18 cellular contexts compared by ENCODE assay signal in the genomic region with DNA sequence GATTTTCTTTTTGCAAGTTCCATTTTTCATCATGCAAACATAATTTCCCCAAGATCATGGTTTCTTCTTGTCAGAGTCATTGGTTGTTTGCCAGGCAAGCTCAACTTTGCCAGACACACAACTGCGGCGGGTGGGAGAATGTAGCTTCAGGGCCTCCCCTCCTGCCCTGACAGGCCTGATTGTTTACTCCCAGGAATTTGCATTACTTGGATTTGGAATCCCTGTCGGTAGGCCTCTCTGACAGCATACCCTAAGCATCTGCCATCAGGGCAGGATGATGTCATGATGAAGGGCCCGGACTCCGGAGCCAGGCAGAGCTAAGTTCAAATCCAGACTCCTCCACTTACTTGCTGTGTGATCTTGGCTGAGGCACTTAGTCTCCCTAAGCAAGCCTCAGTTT. TPM values are rescaled to one million over a fixed set of nuclear protein-coding genes. Genes with fewer than 3 reads are reported as not detected.
DNase-seq lines count a peak whose midpoint lies in the region; ATAC-seq and TF ChIP-seq lines count a peak whose summit lies in the region.
"Had no signal": no experiment of that assay in that cellular context is flagged by ENCODE, and none has a peak within 500 bp of the region (broad histone marks: within the 10 kb centered on the region; RNA-seq: fewer than 3 reads in every experiment).

No MANE protein-coding gene starts in this region.

- no peak overlapping the region for H2BK15ac ChIP-seq in mesendoderm (replicated peaks; ENCODE audit: low read depth)

- no peaks in the 10 kb centered on the region for H3K36me3 ChIP-seq in mesendoderm (ENCODE audit: control insufficient read depth, insufficient read depth, low read length)
- H3K36me3 ChIP-seq in tibial nerve, result no peaks in the 10 kb centered on the region
- H3K36me3 ChIP-seq: BLaER1 treated with 17β-estradiol and CSF1 and Interleukin-3, amounts not matched to agents 10 nM and 100 nM had no signal

- DNase-seq in AG20443 (ENCODE audit: low spot score) (peak; percentile 76), NCI-H226 (peak; percentile 91), dedifferentiated amniotic fluid mesenchymal stem cell (ENCODE audit: extremely low spot score) (peak; percentile 81), mesendoderm (peak; percentile 87), tibial nerve (ENCODE audit: low spot score in 2 of 2) (no peak), NOMO-1 treated with DMSO at 0.1 percent for 48 hours (lab: John Stamatoyannopoulos, UW; ENCODE audit: unreplicated experiment) (no peak)
- DNase-seq: activated CD4-positive, alpha-beta T cell treated with anti-CD3 and anti-CD28 coated beads for 48 hours; activated T-cell treated with anti-CD3 and anti-CD28 coated beads, Interleukin-2, amount 50 U/mL, for 48 hours; aorta; effector memory CD4-positive, alpha-beta T cell; GDM1; Karpas-422; NCI-H2107; stimulated activated CD8-positive, alpha-beta memory T cell treated with anti-CD3 and anti-CD28 coated beads, Interleukin-4, amount 100 ng/mL, for 48 hours had no signal

- H2AK5ac ChIP-seq in mesendoderm (ENCODE audit: low read length), result no peak overlapping the region

- H2BK5ac ChIP-seq in mesendoderm (ENCODE audit: low read length), result no peak overlapping the region

- no peak for TF ChIP-seq CTCF in tibial nerve (IDR thresholded peaks at IDR 0.05)

- H3K4me1 ChIP-seq in mesendoderm (ENCODE audit: control insufficient read depth, low read depth, low read length) (no peaks in the 10 kb centered on the region), tibial nerve (peaks cover 0 to 6% (median 2%) of the 10 kb centered on the region in 4 donors)
- H3K4me1 ChIP-seq: parathyroid adenoma had no signal

- TF ChIP-seq EP300 in tibial nerve (IDR thresholded peaks at IDR 0.05), result no peak

- H3K9ac ChIP-seq in mesendoderm (ENCODE audit: low read length), result no peak overlapping the region
- H3K9ac ChIP-seq: BLaER1 treated with 17β-estradiol and CSF1 and Interleukin-3, amounts not matched to agents 10 nM and 100 nM; parathyroid adenoma had no signal

- H4K5ac ChIP-seq in mesendoderm (ENCODE audit: low read length), result no peak overlapping the region

- no peak overlapping the region for H4K8ac ChIP-seq in mesendoderm (ENCODE audit: low read depth, low read length)

- H3K79me2 ChIP-seq in mesendoderm (ENCODE audit: control insufficient read depth, insufficient read depth, low read length), result no peaks in the 10 kb centered on the region
- H3K79me2 ChIP-seq: parathyroid adenoma had no signal

- H3K56ac ChIP-seq in mesendoderm (ENCODE audit: low read length), result no peak overlapping the region

- H3K4me3 ChIP-seq in mesendoderm (ENCODE audit: low read length) (no peak overlapping the region), tibial nerve (no peak overlapping the region)
- H3K4me3 ChIP-seq: BLaER1 treated with 17β-estradiol and CSF1 and Interleukin-3, amounts not matched to agents 10 nM and 100 nM had no signal

- no peak overlapping the region for H3K23ac ChIP-seq in mesendoderm (ENCODE audit: low read length)

- TF ChIP-seq POLR2A in tibial nerve (IDR thresholded peaks at IDR 0.05), result no peak

- ATAC-seq in GM18909 (IDR thresholded peaks at IDR 0.05; ENCODE audit: poor library complexity, unreplicated experiment) (no peak), GM21367 (IDR thresholded peaks at IDR 0.05; ENCODE audit: unreplicated experiment) (no peak)

- no peaks in the 10 kb centered on the region for H3K27me3 ChIP-seq in mesendoderm (ENCODE audit: insufficient read depth, low read length, poor library complexity)
- no peaks in the 10 kb centered on the region for H3K27me3 ChIP-seq in tibial nerve
- H3K27me3 ChIP-seq: BLaER1 treated with 17β-estradiol and CSF1 and Interleukin-3, amounts not matched to agents 10 nM and 100 nM had no signal

- H3K79me1 ChIP-seq in mesendoderm (ENCODE audit: low read length), result no peaks in the 10 kb centered on the region

- no peak overlapping the region for H3K18ac ChIP-seq in mesendoderm (ENCODE audit: low read length)

- H2BK120ac ChIP-seq in mesendoderm (ENCODE audit: low read depth, low read length), result no peak overlapping the region

- no peak overlapping the region for H3K4me2 ChIP-seq in mesendoderm (ENCODE audit: low read length)
- H3K4me2 ChIP-seq: BLaER1 treated with 17β-estradiol and CSF1 and Interleukin-3, amounts not matched to agents 10 nM and 100 nM had no signal

- no peak overlapping the region for H3K4ac ChIP-seq in mesendoderm (ENCODE audit: low read depth, low read length)

- H3K27ac ChIP-seq in mesendoderm (ENCODE audit: low read depth, low read length) (no peak overlapping the region), tibial nerve (no peak overlapping the region)
- H3K27ac ChIP-seq: BLaER1 treated with 17β-estradiol and CSF1 and Interleukin-3, amounts not matched to agents 10 nM and 100 nM; parathyroid adenoma had no signal

- H3K9me3 ChIP-seq in tibial nerve, result no peaks in the 10 kb centered on the region
- H3K9me3 ChIP-seq: BLaER1 treated with 17β-estradiol and CSF1 and Interleukin-3, amounts not matched to agents 10 nM and 100 nM had no signal

- no CpG with 5 or more reads among the region's 5 CpGs for WGBS in mesendoderm (ENCODE audit: extremely low coverage, insufficient coverage, low lambda C conversion rate)
- 34 to 60% methylated on average over 3 of the region's 5 CpGs for WGBS in tibial nerve, 2 donors

RNA-seq across cellular contexts. Expression of a gene that starts 15.0 kb away (rescaled TPM):
- polyA plus RNA-seq in mesendoderm (2013, experiment 1 of 2), result 4,258 TPM
- polyA plus RNA-seq in mesendoderm (2013, experiment 2 of 2), result 4,342 TPM
- 1,000 to 10,000 TPM; 2,328 to 3,623 (median 2,710) TPM for total RNA-seq in tibial nerve

RNA-seq across cellular contexts. Expression of a gene that starts 21.8 kb away (rescaled TPM):
- polyA plus RNA-seq in mesendoderm (2013, experiment 1 of 2), result 61.0 TPM
- polyA plus RNA-seq in mesendoderm (2013, experiment 2 of 2), result 63.7 TPM
- total RNA-seq in tibial nerve, result 1,000 to 10,000 TPM in 1 of 4 donors, 100 to 1,000 TPM in 3; 309 to 1,049 (median 557) TPM

Comparison
In these comparisons a context has a peak if more than half of its experiments do, and no peak if none do; other contexts are left out.
1. DNase-seq: peak in AG20443 (single experiment), NCI-H226 (single experiment), dedifferentiated amniotic fluid mesenchymal stem cell (single experiment) and mesendoderm (single experiment); none in tibial nerve (0 of 2) and NOMO-1 treated with DMSO at 0.1 percent for 48 hours (single experiment).